ENCODE assay signal across 1 cellular context in the genomic region with DNA sequence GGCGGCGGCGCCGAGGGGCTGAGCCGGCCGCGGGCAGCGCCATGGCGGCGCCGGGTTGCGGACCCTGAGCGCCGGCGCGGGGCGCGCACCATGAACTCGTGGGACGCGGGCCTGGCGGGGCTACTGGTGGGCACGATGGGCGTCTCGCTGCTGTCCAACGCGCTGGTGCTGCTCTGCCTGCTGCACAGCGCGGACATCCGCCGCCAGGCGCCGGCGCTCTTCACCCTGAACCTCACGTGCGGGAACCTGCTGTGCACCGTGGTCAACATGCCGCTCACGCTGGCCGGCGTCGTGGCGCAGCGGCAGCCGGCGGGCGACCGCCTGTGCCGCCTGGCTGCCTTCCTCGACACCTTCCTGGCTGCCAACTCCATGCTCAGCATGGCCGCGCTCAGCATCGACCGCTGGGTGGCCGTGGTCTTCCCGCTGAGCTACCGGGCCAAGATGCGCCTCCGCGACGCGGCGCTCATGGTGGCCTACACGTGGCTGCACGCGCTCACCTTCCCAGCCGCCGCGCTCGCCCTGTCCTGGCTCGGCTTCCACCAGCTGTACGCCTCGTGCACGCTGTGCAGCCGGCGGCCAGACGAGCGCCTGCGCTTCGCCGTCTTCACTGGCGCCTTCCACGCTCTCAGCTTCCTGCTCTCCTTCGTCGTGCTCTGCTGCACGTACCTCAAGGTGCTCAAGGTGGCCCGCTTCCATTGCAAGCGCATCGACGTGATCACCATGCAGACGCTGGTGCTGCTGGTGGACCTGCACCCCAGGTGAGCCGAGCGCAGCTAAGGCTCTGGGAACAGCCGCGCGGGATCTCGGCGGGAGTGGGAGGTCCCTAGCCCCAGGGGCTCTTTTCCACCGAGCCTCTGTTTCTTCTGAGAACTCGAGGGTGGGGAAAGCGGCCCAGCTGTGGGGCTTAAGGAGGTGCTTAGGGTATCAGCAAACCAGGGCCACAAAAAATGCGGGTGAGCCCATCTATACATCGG.
A peak's percentile ranks its signal among the peaks of the same experiment; 100 is the strongest.
TF ChIP-seq lines count a peak whose summit lies in the region.

A gene with protein sequence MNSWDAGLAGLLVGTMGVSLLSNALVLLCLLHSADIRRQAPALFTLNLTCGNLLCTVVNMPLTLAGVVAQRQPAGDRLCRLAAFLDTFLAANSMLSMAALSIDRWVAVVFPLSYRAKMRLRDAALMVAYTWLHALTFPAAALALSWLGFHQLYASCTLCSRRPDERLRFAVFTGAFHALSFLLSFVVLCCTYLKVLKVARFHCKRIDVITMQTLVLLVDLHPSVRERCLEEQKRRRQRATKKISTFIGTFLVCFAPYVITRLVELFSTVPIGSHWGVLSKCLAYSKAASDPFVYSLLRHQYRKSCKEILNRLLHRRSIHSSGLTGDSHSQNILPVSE (plus strand): TSS at position 38 of the 974 bp plus-strand sequence. CDS start 53 bp downstream, at position 91.

TF ChIP-seq in neural cell, 6 proteins besides CTCF, POLR2A, EP300 and RAD21 (continued from another document):
- TF ChIP-seq, protein P1, sequence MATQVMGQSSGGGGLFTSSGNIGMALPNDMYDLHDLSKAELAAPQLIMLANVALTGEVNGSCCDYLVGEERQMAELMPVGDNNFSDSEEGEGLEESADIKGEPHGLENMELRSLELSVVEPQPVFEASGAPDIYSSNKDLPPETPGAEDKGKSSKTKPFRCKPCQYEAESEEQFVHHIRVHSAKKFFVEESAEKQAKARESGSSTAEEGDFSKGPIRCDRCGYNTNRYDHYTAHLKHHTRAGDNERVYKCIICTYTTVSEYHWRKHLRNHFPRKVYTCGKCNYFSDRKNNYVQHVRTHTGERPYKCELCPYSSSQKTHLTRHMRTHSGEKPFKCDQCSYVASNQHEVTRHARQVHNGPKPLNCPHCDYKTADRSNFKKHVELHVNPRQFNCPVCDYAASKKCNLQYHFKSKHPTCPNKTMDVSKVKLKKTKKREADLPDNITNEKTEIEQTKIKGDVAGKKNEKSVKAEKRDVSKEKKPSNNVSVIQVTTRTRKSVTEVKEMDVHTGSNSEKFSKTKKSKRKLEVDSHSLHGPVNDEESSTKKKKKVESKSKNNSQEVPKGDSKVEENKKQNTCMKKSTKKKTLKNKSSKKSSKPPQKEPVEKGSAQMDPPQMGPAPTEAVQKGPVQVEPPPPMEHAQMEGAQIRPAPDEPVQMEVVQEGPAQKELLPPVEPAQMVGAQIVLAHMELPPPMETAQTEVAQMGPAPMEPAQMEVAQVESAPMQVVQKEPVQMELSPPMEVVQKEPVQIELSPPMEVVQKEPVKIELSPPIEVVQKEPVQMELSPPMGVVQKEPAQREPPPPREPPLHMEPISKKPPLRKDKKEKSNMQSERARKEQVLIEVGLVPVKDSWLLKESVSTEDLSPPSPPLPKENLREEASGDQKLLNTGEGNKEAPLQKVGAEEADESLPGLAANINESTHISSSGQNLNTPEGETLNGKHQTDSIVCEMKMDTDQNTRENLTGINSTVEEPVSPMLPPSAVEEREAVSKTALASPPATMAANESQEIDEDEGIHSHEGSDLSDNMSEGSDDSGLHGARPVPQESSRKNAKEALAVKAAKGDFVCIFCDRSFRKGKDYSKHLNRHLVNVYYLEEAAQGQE (IDR thresholded peaks at IDR 0.05; ENCODE audit: borderline replicate concordance) = no peak
- TF ChIP-seq MXI1 (conservative IDR thresholded peaks at IDR 0.05; ENCODE audit: poor library complexity, severe bottlenecking) (peak; percentile 39), TAF1 (IDR thresholded peaks at IDR 0.05; ENCODE audit: low read depth) (no peak), POLR2AphosphoS5 (IDR thresholded peaks at IDR 0.05) (peak; percentile 44)
TF ChIP-seq in neural cell: peak in this region for 2.
